Comparison of ENCODE assay signal across 8 cellular contexts in the genomic region with DNA sequence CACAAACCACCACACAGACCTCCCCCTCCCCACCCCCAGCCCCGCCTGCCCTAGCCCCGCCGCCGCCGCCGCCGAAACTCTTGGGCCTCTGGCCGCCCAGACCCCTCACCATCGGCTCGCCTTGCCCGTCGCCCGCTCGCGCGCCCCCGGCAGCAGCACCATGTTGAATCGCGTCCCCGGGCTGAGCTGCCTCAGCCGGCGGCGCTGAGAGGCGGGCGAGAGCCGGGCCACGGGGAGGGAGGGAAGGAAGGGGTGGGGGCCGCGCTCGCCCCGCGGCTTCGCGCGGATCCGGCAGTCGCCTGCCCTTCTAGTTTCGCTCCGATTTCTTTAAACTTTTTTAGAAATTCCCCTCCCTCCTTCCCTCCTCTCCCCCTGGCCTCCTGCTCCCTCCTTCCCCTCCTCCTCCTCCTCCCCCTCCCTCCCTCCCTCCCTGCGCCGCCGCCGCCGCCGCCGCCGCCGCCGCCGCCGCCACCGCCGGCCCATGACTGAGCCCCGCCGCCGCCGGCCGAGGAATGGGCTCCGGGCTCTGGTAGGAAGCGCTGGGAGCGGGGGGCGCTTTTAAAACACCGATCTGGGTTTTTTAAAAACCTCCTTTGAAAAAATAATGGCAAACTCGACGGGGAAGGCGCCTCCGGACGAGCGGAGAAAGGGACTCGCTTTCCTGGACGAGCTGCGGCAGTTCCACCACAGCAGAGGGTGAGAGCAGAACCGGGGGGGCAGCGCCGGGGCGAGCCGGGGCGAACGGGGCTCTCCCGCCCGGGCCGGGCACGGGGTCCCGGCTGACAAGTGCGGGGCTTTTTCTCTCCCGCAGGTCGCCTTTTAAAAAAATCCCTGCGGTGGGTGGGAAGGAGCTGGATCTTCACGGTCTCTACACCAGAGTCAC. TPM values are rescaled to one million over a fixed set of nuclear protein-coding genes. Genes with fewer than 3 reads are reported as not detected.
A peak's percentile ranks its signal among the peaks of the same experiment; 100 is the strongest.
DNase-seq lines count a peak whose midpoint lies in the region; ATAC-seq and TF ChIP-seq lines count a peak whose summit lies in the region.

A gene with protein sequence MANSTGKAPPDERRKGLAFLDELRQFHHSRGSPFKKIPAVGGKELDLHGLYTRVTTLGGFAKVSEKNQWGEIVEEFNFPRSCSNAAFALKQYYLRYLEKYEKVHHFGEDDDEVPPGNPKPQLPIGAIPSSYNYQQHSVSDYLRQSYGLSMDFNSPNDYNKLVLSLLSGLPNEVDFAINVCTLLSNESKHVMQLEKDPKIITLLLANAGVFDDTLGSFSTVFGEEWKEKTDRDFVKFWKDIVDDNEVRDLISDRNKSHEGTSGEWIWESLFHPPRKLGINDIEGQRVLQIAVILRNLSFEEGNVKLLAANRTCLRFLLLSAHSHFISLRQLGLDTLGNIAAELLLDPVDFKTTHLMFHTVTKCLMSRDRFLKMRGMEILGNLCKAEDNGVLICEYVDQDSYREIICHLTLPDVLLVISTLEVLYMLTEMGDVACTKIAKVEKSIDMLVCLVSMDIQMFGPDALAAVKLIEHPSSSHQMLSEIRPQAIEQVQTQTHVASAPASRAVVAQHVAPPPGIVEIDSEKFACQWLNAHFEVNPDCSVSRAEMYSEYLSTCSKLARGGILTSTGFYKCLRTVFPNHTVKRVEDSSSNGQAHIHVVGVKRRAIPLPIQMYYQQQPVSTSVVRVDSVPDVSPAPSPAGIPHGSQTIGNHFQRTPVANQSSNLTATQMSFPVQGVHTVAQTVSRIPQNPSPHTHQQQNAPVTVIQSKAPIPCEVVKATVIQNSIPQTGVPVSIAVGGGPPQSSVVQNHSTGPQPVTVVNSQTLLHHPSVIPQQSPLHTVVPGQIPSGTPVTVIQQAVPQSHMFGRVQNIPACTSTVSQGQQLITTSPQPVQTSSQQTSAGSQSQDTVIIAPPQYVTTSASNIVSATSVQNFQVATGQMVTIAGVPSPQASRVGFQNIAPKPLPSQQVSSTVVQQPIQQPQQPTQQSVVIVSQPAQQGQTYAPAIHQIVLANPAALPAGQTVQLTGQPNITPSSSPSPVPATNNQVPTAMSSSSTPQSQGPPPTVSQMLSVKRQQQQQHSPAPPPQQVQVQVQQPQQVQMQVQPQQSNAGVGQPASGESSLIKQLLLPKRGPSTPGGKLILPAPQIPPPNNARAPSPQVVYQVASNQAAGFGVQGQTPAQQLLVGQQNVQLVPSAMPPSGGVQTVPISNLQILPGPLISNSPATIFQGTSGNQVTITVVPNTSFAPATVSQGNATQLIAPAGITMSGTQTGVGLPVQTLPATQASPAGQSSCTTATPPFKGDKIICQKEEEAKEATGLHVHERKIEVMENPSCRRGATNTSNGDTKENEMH (N-terminal part only) (plus strand): TSS at position 474 of the 883 bp plus-strand sequence. CDS start 131 bp downstream, at position 605.

- TF ChIP-seq POLR2A in adrenal gland (IDR thresholded peaks at IDR 0.05): peak; percentile 16 to 49
- peak in 2 of 4 donors; percentile 24 to 52 for TF ChIP-seq POLR2A in upper lobe of left lung (IDR thresholded peaks at IDR 0.05)

- H3K9me3 Mint-ChIP-seq in T-cell (no peaks in the 10 kb centered on the region), progenitor cell of endocrine pancreas (ENCODE audit: low read depth) (no peaks in the 10 kb centered on the region)

- H2AFZ ChIP-seq in KMS-11 (ENCODE audit: low read depth): peak within 1 kb of the TSS; percentile 54

- ATAC-seq in GM21717 (IDR thresholded peaks at IDR 0.05; ENCODE audit: unreplicated experiment): peak; percentile 12
- peak; percentile 40 to 49 (median 46) for ATAC-seq in T-cell (replicated peaks in 1 of 4)
- peak; percentile 32 to 35 for ATAC-seq in left cardiac atrium
- ATAC-seq in upper lobe of left lung (ENCODE audit: low FRiP score in 2 of 2): peak in 1 of 2 donors; percentile 54

- H3K4me3 ChIP-seq in KMS-11 (IDR thresholded peaks at IDR 0.05; ENCODE audit: insufficient read depth, low read depth, low read length) (no peak within 1 kb of the TSS), adrenal gland (peak within 1 kb of the TSS; percentile 11 to 93 (median 80)), upper lobe of left lung (peak within 1 kb of the TSS; percentile 51 to 87 (median 68))

- H3K4me2 ChIP-seq in KMS-11: peak within 1 kb of the TSS; percentile 95

- H3K27ac ChIP-seq in KMS-11 (peak within 1 kb of the TSS; percentile 99), adrenal gland (peak within 1 kb of the TSS; percentile 90 to 99 (median 98)), upper lobe of left lung (peak within 1 kb of the TSS; percentile 97 to 99 (median 99))

- peak within 1 kb of the TSS; percentile 85 to 100 (median 95) for H3K4me3 Mint-ChIP-seq in T-cell
- peak within 1 kb of the TSS; percentile 97 for H3K4me3 Mint-ChIP-seq in progenitor cell of endocrine pancreas (ENCODE audit: low read depth)

- H3K27me3 ChIP-seq in KMS-11 (ENCODE audit: insufficient read depth, low read depth) (no peaks in the 10 kb centered on the region), adrenal gland (no peaks in the 10 kb centered on the region), upper lobe of left lung (peaks cover 0 to 4% (median 0%) of the 10 kb centered on the region in 4 donors)

- peaks cover 34 to 43% (median 35%) of the 10 kb centered on the region in 3 donors for H3K4me1 Mint-ChIP-seq in T-cell
- H3K4me1 Mint-ChIP-seq in progenitor cell of endocrine pancreas (ENCODE audit: low read depth): peaks cover 28% of the 10 kb centered on the region

- intact Hi-C loops in adrenal gland (cut with DNase I) (loop anchor here in 1 of 2 donors (5.0 kb wide), 1 partner anchor 263 kb away; a partner anchor contains a TSS), left cardiac atrium (cut with DNase I) (loop anchor here in 1 of 2 donors (5.0 kb wide), 1 partner anchor 263 kb away; a partner anchor contains a TSS)

- H3K36me3 ChIP-seq in KMS-11 (ENCODE audit: insufficient read depth): no peaks in the 10 kb centered on the region
- no peaks in the 10 kb centered on the region for H3K36me3 ChIP-seq in adrenal gland (replicated peaks in 1 of 2)
- no peaks in the 10 kb centered on the region for H3K36me3 ChIP-seq in upper lobe of left lung

- peaks cover 22% of the 10 kb centered on the region for H3K4me1 ChIP-seq in KMS-11 (ENCODE audit: low read depth, poor library complexity, severe bottlenecking)
- H3K4me1 ChIP-seq in adrenal gland (replicated peaks in 1 of 2): peaks cover 15 to 48% of the 10 kb centered on the region in 2 donors
- H3K4me1 ChIP-seq in upper lobe of left lung: peaks cover 33 to 40% (median 38%) of the 10 kb centered on the region in 4 donors

- H3K27me3 Mint-ChIP-seq in T-cell (no peaks in the 10 kb centered on the region), progenitor cell of endocrine pancreas (no peaks in the 10 kb centered on the region)

- peak within 1 kb of the TSS; percentile 99 for H3K27ac Mint-ChIP-seq in T-cell
- peak within 1 kb of the TSS; percentile 99 for H3K27ac Mint-ChIP-seq in progenitor cell of endocrine pancreas

- H3K79me2 ChIP-seq in KMS-11 (ENCODE audit: insufficient read depth, low read depth): peaks cover 81% of the 10 kb centered on the region

- H4K20me1 ChIP-seq in KMS-11 (ENCODE audit: insufficient read depth): peaks cover 5% of the 10 kb centered on the region; the same call in 1 of the 2 replicates

- CTCF ChIA-PET in T-cell (lab: Charles Lee): interaction anchor here (0.5 to 10.0 kb wide), 5 partner anchors 12 to 305 kb away, joined by 3 to 109 read pairs (median 5); no protein-coding TSS in a partner anchor

- peaks cover 0 to 9% (median 0%) of the 10 kb centered on the region in 3 donors for H3K9me3 ChIP-seq in adrenal gland (replicated peaks in 1 of 3)
- H3K9me3 ChIP-seq in upper lobe of left lung: peaks cover 0 to 3% (median 0%) of the 10 kb centered on the region in 4 donors

- peak within 1 kb of the TSS; percentile 99 for H3K9ac ChIP-seq in KMS-11

- DNase-seq in DMS79 (lab: John Stamatoyannopoulos, UW) (peak; percentile 47), T-cell (peak; percentile 37 to 72 (median 59)), adrenal gland (peak; percentile 61 to 77 (median 72)), left cardiac atrium (peak; percentile 70), progenitor cell of endocrine pancreas (ENCODE audit: low spot score, unreplicated experiment) (peak; percentile 44), upper lobe of left lung (peak; percentile 75 to 94)

- TF ChIP-seq CTCF in KMS-11 (conservative IDR thresholded peaks at IDR 0.05; ENCODE audit: low read depth, low read length) (no peak), adrenal gland (IDR thresholded peaks at IDR 0.05) (peak in 1 of 6 experiments; percentile 5), progenitor cell of endocrine pancreas (IDR thresholded peaks at IDR 0.05; ENCODE audit: unreplicated experiment) (no peak), upper lobe of left lung (IDR thresholded peaks at IDR 0.05) (no peak)

- WGBS in adrenal gland, 4 donors: 1 to 2% (median 1%) methylated on average over 48 to 89 of the region's 89 CpGs
- WGBS in upper lobe of left lung, 2 donors: 0 to 1% methylated on average over 25 to 44 of the region's 89 CpGs

- POLR2A ChIA-PET in T-cell (lab: Charles Lee): interaction anchor here (0.7 to 1.0 kb wide), 3 partner anchors 27 to 75 kb away, joined by 3 to 6 read pairs (median 3); no protein-coding TSS in a partner anchor

- no peaks in the 10 kb centered on the region for H3K36me3 Mint-ChIP-seq in T-cell
- peaks cover 3% of the 10 kb centered on the region for H3K36me3 Mint-ChIP-seq in progenitor cell of endocrine pancreas (ENCODE audit: insufficient read depth)

- no peak for TF ChIP-seq EP300 in upper lobe of left lung (IDR thresholded peaks at IDR 0.05)

RNA-seq across cellular contexts. Expression of the gene that starts here (rescaled TPM):
- total RNA-seq in T-cell (10 to 100 TPM; 40.2 to 67.6 (median 43.7) TPM), adrenal gland (10 to 100 TPM; 16.5 to 27.2 (median 21.4) TPM), left cardiac atrium (10 to 100 TPM; 18.3 to 18.7 TPM), progenitor cell of endocrine pancreas (60.9 and 63.6 TPM in 2 replicates), upper lobe of left lung (10 to 100 TPM; 19.4 to 48.5 (median 27.0) TPM)
- polyA plus RNA-seq in adrenal gland: 10 to 100 TPM in 2 of 3 donors, 1 to 10 TPM in 1; 7.9 to 12.0 (median 10.6) TPM
